ENCODE assay signal across 8 cellular contexts in the genomic region with DNA sequence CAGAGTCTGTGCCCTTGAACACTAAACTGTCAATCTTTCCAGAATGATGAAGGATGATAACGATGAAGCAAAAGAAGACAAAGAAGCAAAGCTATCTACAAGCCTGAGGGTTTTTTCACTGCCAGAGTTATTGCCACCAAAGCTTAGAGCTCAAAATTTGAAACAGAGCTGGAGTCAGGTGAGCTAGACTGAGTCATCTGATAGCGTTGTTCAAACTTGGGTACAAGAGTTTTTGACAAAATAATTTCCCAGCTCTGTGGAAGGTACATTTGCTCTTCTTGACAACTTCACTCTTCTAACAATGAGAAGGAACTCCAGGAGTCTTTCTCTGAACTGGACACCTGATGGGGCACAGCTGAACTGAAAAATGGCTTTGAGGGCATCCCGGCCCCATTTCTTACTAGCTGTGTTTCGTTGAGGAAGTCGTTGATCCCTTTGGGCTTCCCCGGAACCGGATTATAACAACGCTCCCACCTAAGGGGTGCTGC. TPM values are rescaled to one million over a fixed set of nuclear protein-coding genes. Genes with fewer than 3 reads are reported as not detected.
DNase-seq lines count a peak whose midpoint lies in the region; ATAC-seq and TF ChIP-seq lines count a peak whose summit lies in the region.

No MANE protein-coding gene starts in this region.

- H3K27me3 ChIP-seq in AG04450 (ENCODE audit: control insufficient read depth, insufficient read depth, low read length) (no peaks in the 10 kb centered on the region), fibroblast of lung (ENCODE audit: control insufficient read depth, insufficient read depth, low read length) (no peaks in the 10 kb centered on the region), prostate gland (replicated peaks; ENCODE audit: insufficient read depth) (no peaks in the 10 kb centered on the region)

- H3K9me3 ChIP-seq in AG04450 (ENCODE audit: control insufficient read depth, insufficient read depth, low read length) (no peaks in the 10 kb centered on the region; the same call in 1 of the 2 replicates), fibroblast of lung (ENCODE audit: control insufficient read depth, insufficient read depth, low read depth, low read length) (no peaks in the 10 kb centered on the region), prostate gland (no peaks in the 10 kb centered on the region)

- peaks cover 5% of the 10 kb centered on the region for H3K4me1 ChIP-seq in fibroblast of lung (ENCODE audit: control insufficient read depth, extremely low read depth, insufficient read depth, low read length)
- no peaks in the 10 kb centered on the region for H3K4me1 ChIP-seq in prostate gland (replicated peaks)

- 7% methylated on average over 8 of the region's 8 CpGs for WGBS in prostate gland

- peak overlapping the region; percentile 96 for H2AFZ ChIP-seq in fibroblast of lung (ENCODE audit: low read length)

- H3K27ac ChIP-seq in AG04450 (ENCODE audit: low read depth, low read length) (peak overlapping the region; percentile 61), fibroblast of lung (ENCODE audit: insufficient read depth, low read length) (peak overlapping the region; percentile 86), prostate gland (peak overlapping the region; percentile 89 to 90)

- no peaks in the 10 kb centered on the region for H3K36me3 ChIP-seq in fibroblast of lung (ENCODE audit: control insufficient read depth, insufficient read depth, low read length)
- no peaks in the 10 kb centered on the region for H3K36me3 ChIP-seq in prostate gland

- H3K79me2 ChIP-seq in fibroblast of lung (ENCODE audit: control insufficient read depth, insufficient read depth, low read length), result peaks cover 6% of the 10 kb centered on the region

- intact Hi-C loops in prostate gland (cut with DNase I), result loop anchor here (5.0 to 10.0 kb wide), 3 partner anchors 114 to 194 kb away; a partner anchor contains a TSS

- TF ChIP-seq CTCF in AG04450 (IDR thresholded peaks at IDR 0.05; ENCODE audit: low read depth, low read length), result no peak
- no peak for TF ChIP-seq CTCF in fibroblast of lung (conservative IDR thresholded peaks at IDR 0.05 in 1 of 2, IDR thresholded peaks at IDR 0.05 in 1 of 2; ENCODE audit: low read depth in 1 of 2, low read length in 2 of 2)
- TF ChIP-seq CTCF in prostate gland (IDR thresholded peaks at IDR 0.05), result no peak

- POLR2A ChIA-PET in AG04450 (lab: Yijun Ruan, JAX), result interaction anchor here (0.6 kb wide), 1 partner anchor 1676 kb away, joined by 5 read pairs; no protein-coding TSS in a partner anchor

- ATAC-seq in GM18909 (IDR thresholded peaks at IDR 0.05; ENCODE audit: poor library complexity, unreplicated experiment), result peak; percentile 26
- no peak for ATAC-seq in HG02885 (IDR thresholded peaks at IDR 0.05; ENCODE audit: poor library complexity, unreplicated experiment)

- peak overlapping the region; percentile 74 for H3K4me2 ChIP-seq in fibroblast of lung (ENCODE audit: extremely low read depth, insufficient read depth, low read length)

- no peaks in the 10 kb centered on the region for H4K20me1 ChIP-seq in fibroblast of lung (ENCODE audit: control insufficient read depth, extremely low read depth, insufficient read depth, low read length)

- CTCF ChIA-PET in AG04450 (lab: Charles Lee), result interaction anchor here (0.8 to 4.2 kb wide), 5 partner anchors 9 to 384 kb away, joined by 3 to 19 read pairs (median 4); no protein-coding TSS in a partner anchor

- peak overlapping the region; percentile 81 for H3K9ac ChIP-seq in fibroblast of lung (ENCODE audit: insufficient read depth, low read length)

- H3K4me3 ChIP-seq in AG04450 (ENCODE audit: low read depth, low read length), result peak overlapping the region; percentile 91
- H3K4me3 ChIP-seq in fibroblast of lung (replicated peaks in 1 of 4; ENCODE audit: control extremely low read depth in 1 of 4, insufficient read depth in 1 of 4, low read depth in 3 of 4, low read length in 4 of 4), result peak overlapping the region; percentile 75 to 91 (median 84)
- H3K4me3 ChIP-seq in prostate gland, result peak overlapping the region; percentile 70 to 79

- DNase-seq in AG04450 (ENCODE audit: low read depth, low spot score) (no peak), RKO (ENCODE audit: low spot score) (peak; percentile 42), fibroblast of lung (ENCODE audit: low read depth in 2 of 2) (no peak), prostate gland (ENCODE audit: low spot score) (no peak), NCI-H187 treated with DMSO at 0.1 percent for 48 hours (lab: John Stamatoyannopoulos, UW) (no peak)
- DNase-seq in stimulated activated CD4-positive, alpha-beta T cell treated with anti-CD3 and anti-CD28 coated beads, Interleukin-15, amount 100 ng/mL, for 24 hours, result no peak

- no peak for TF ChIP-seq POLR2A in prostate gland (IDR thresholded peaks at IDR 0.05)

RNA-seq across cellular contexts. Expression of a gene that starts 0.7 kb away (rescaled TPM):
- polyA plus RNA-seq in AG04450 (2011; rRNA removed), result 17.8 and 19.0 TPM in 2 replicates
- 18.8 and 24.0 TPM in 2 replicates for polyA minus RNA-seq in AG04450 (2011; rRNA and poly(A)+ RNA removed)
- 19.8 and 29.1 TPM in 2 replicates for total RNA-seq in fibroblast of lung
- 16.1 and 17.0 TPM in 2 replicates for polyA plus RNA-seq in fibroblast of lung
- polyA plus RNA-seq in fibroblast of lung (2012), result 12.6 and 15.2 TPM in 2 replicates
- polyA minus RNA-seq in fibroblast of lung (ENCODE audit: low replicate concordance), result 7.2 and 8.6 TPM in 2 replicates
- total RNA-seq in prostate gland, result 10 to 100 TPM; 37.5 to 54.6 TPM
